In the genomic region with DNA sequence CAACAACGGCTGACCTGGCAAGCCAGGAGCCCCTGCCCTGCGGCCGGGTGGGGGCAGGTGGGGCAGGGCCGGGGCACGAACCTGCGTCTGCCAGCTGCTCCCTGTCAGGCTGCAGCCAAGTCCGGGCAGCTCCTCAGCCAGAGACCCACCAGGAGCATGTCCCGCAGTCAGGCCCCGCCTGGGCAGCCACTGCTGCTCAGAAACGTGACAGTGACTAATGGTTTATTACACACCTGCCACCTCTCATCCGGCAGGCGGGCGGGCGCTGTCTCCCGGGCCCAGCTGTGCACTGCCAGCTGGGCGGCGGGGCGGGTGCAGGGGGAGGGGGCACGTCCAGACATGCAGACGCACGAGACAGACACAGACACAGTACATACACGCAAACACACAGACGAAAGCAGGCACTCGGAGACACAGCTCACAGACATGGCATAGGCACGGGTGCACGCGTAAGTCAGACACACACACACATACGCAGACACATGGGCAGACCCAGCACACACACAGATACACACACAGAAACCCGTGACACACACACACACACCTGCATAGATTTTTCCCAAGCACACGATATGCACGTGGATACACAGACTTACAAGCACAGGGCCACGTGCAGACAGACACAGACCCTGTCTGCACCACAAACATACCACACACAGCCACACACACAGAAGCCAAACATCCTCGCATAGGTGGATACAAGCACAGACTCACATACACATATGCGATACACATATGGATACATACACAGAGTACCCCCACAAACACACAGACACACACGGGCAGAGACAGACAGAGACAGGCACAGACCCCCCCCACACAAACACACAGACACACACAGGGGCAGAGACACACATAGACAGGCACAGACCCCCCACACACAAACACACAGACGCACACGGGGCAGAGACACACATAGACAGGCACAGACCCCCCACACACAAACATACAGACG, we compare ENCODE assay signal across 10 cellular contexts.
DNase-seq lines count a peak whose midpoint lies in the region; ATAC-seq and TF ChIP-seq lines count a peak whose summit lies in the region.
"Had no signal": no experiment of that assay in that cellular context is flagged by ENCODE, and none has a peak within 500 bp of the region (broad histone marks: within the 10 kb centered on the region; RNA-seq: fewer than 3 reads in every experiment).

No MANE protein-coding gene starts in this region.

- H3K27me3 Mint-ChIP-seq in activated CD8-positive, alpha-beta T cell treated with anti-CD3 and anti-CD28 coated beads for 36 hours, result no peaks in the 10 kb centered on the region
- H3K27me3 Mint-ChIP-seq in activated CD8-positive, alpha-beta T cell treated with anti-CD3 and anti-CD28 coated beads, Interleukin-2, amount 10 ng/mL, durations not matched to agents 7 days and 5 days (ENCODE audit: low read depth), result peaks cover 8% of the 10 kb centered on the region
- H3K27me3 Mint-ChIP-seq in glutamatergic neuron (ENCODE audit: unreplicated experiment) (peaks cover 4% of the 10 kb centered on the region), type B pancreatic cell (no peaks in the 10 kb centered on the region)
- H3K27me3 Mint-ChIP-seq: activated naive CD4-positive, alpha-beta T cell treated with anti-CD3 and anti-CD28 coated beads, Interleukin-2, amount 50 U/mL, for 24 hours had no signal

- no peak for TF ChIP-seq CTCF in activated CD8-positive, alpha-beta T cell treated with anti-CD3 and anti-CD28 coated beads for 36 hours (IDR thresholded peaks at IDR 0.05)
- no peak for TF ChIP-seq CTCF in glutamatergic neuron (IDR thresholded peaks at IDR 0.05; ENCODE audit: partially characterized antibody, unreplicated experiment)
- TF ChIP-seq CTCF in type B pancreatic cell (conservative IDR thresholded peaks at IDR 0.05), result no peak
- no peak for TF ChIP-seq CTCF in vagina (IDR thresholded peaks at IDR 0.05)

- peak; percentile 37 for DNase-seq in activated CD8-positive, alpha-beta T cell treated with anti-CD3 and anti-CD28 coated beads for 36 hours
- no peak for DNase-seq in activated CD8-positive, alpha-beta T cell treated with anti-CD3 and anti-CD28 coated beads, Interleukin-2, amount 10 ng/mL, durations not matched to agents 7 days and 5 days
- DNase-seq in NCI-H69 (lab: John Stamatoyannopoulos, UW), result peak; percentile 95
- peak; percentile 67 for DNase-seq in glutamatergic neuron
- no peak for DNase-seq in type B pancreatic cell (ENCODE audit: extremely low spot score, unreplicated experiment)
- no peak for DNase-seq in vagina (ENCODE audit: extremely low spot score in 2 of 2)

- ATAC-seq in activated CD8-positive, alpha-beta T cell treated with anti-CD3 and anti-CD28 coated beads for 36 hours, result peak; percentile 53
- ATAC-seq in activated CD8-positive, alpha-beta T cell treated with anti-CD3 and anti-CD28 coated beads, Interleukin-2, amount 10 ng/mL, durations not matched to agents 7 days and 5 days, result no peak
- no peak for ATAC-seq in GM21360 (IDR thresholded peaks at IDR 0.05; ENCODE audit: unreplicated experiment)
- no peak for ATAC-seq in GM21423 (IDR thresholded peaks at IDR 0.05; ENCODE audit: unreplicated experiment)
- ATAC-seq: A549 had no signal

- H3K9me3 Mint-ChIP-seq in activated CD8-positive, alpha-beta T cell treated with anti-CD3 and anti-CD28 coated beads for 36 hours, result no peaks in the 10 kb centered on the region
- no peaks in the 10 kb centered on the region for H3K9me3 Mint-ChIP-seq in activated CD8-positive, alpha-beta T cell treated with anti-CD3 and anti-CD28 coated beads, Interleukin-2, amount 10 ng/mL, durations not matched to agents 7 days and 5 days (ENCODE audit: insufficient read depth)
- H3K9me3 Mint-ChIP-seq in glutamatergic neuron (ENCODE audit: unreplicated experiment) (peaks cover 6% of the 10 kb centered on the region), type B pancreatic cell (no peaks in the 10 kb centered on the region)
- H3K9me3 Mint-ChIP-seq: activated naive CD4-positive, alpha-beta T cell treated with anti-CD3 and anti-CD28 coated beads, Interleukin-2, amount 50 U/mL, for 24 hours had no signal

- H3K4me3 ChIP-seq in vagina, result no peak overlapping the region
- H3K4me3 ChIP-seq: A549 had no signal

- TF ChIP-seq POLR2A in vagina (IDR thresholded peaks at IDR 0.05), result no peak

- POLR2A ChIA-PET in activated CD8-positive, alpha-beta T cell treated with anti-CD3 and anti-CD28 coated beads for 36 hours (lab: Charles Lee), result no interaction called here
- POLR2A ChIA-PET in activated CD8-positive, alpha-beta T cell treated with anti-CD3 and anti-CD28 coated beads, Interleukin-2, amount 10 ng/mL, durations not matched to agents 7 days and 5 days (lab: Charles Lee), result no interaction called here

- CTCF ChIA-PET in activated CD8-positive, alpha-beta T cell treated with anti-CD3 and anti-CD28 coated beads for 36 hours (lab: Charles Lee), result no interaction called here
- CTCF ChIA-PET in activated CD8-positive, alpha-beta T cell treated with anti-CD3 and anti-CD28 coated beads, Interleukin-2, amount 10 ng/mL, durations not matched to agents 7 days and 5 days (lab: Charles Lee), result no interaction called here

- no peaks in the 10 kb centered on the region for H3K36me3 Mint-ChIP-seq in activated CD8-positive, alpha-beta T cell treated with anti-CD3 and anti-CD28 coated beads for 36 hours (ENCODE audit: low read depth)
- no peaks in the 10 kb centered on the region for H3K36me3 Mint-ChIP-seq in activated CD8-positive, alpha-beta T cell treated with anti-CD3 and anti-CD28 coated beads, Interleukin-2, amount 10 ng/mL, durations not matched to agents 7 days and 5 days (ENCODE audit: low read depth)
- peaks cover 3% of the 10 kb centered on the region for H3K36me3 Mint-ChIP-seq in glutamatergic neuron (ENCODE audit: unreplicated experiment)
- H3K36me3 Mint-ChIP-seq in type B pancreatic cell, result no peaks in the 10 kb centered on the region
- H3K36me3 Mint-ChIP-seq: activated naive CD4-positive, alpha-beta T cell treated with anti-CD3 and anti-CD28 coated beads, Interleukin-2, amount 50 U/mL, for 24 hours had no signal

- peaks cover 28% of the 10 kb centered on the region for H3K4me1 ChIP-seq in vagina

- H3K9me3 ChIP-seq in vagina, result no peaks in the 10 kb centered on the region
- H3K9me3 ChIP-seq: A549 had no signal

- intact Hi-C loops in activated CD8-positive, alpha-beta T cell treated with anti-CD3 and anti-CD28 coated beads for 36 hours (cut with micrococcal nuclease), result no loop called here
- intact Hi-C loops in vagina (cut with DNase I), result no loop called here

- H3K27ac Mint-ChIP-seq in activated CD8-positive, alpha-beta T cell treated with anti-CD3 and anti-CD28 coated beads for 36 hours, result no peak overlapping the region
- H3K27ac Mint-ChIP-seq in activated CD8-positive, alpha-beta T cell treated with anti-CD3 and anti-CD28 coated beads, Interleukin-2, amount 10 ng/mL, durations not matched to agents 7 days and 5 days, result no peak overlapping the region
- peak overlapping the region; percentile 80 for H3K27ac Mint-ChIP-seq in glutamatergic neuron (ENCODE audit: unreplicated experiment)
- peak overlapping the region; percentile 85 for H3K27ac Mint-ChIP-seq in type B pancreatic cell
- H3K27ac Mint-ChIP-seq: activated naive CD4-positive, alpha-beta T cell treated with anti-CD3 and anti-CD28 coated beads, Interleukin-2, amount 50 U/mL, for 24 hours had no signal

- H3K27me3 ChIP-seq in vagina, result no peaks in the 10 kb centered on the region

- H3K36me3 ChIP-seq in vagina, result no peaks in the 10 kb centered on the region

- no peak overlapping the region for H3K4me3 Mint-ChIP-seq in activated CD8-positive, alpha-beta T cell treated with anti-CD3 and anti-CD28 coated beads for 36 hours
- no peak overlapping the region for H3K4me3 Mint-ChIP-seq in activated CD8-positive, alpha-beta T cell treated with anti-CD3 and anti-CD28 coated beads, Interleukin-2, amount 10 ng/mL, durations not matched to agents 7 days and 5 days
- peak overlapping the region; percentile 44 for H3K4me3 Mint-ChIP-seq in glutamatergic neuron (ENCODE audit: unreplicated experiment)
- H3K4me3 Mint-ChIP-seq in type B pancreatic cell, result peak overlapping the region; percentile 49
- H3K4me3 Mint-ChIP-seq: activated naive CD4-positive, alpha-beta T cell treated with anti-CD3 and anti-CD28 coated beads, Interleukin-2, amount 50 U/mL, for 24 hours had no signal

- H3K27ac ChIP-seq in vagina, result no peak overlapping the region

- H3K4me1 Mint-ChIP-seq in activated CD8-positive, alpha-beta T cell treated with anti-CD3 and anti-CD28 coated beads for 36 hours (ENCODE audit: low read depth), result no peaks in the 10 kb centered on the region
- H3K4me1 Mint-ChIP-seq in activated CD8-positive, alpha-beta T cell treated with anti-CD3 and anti-CD28 coated beads, Interleukin-2, amount 10 ng/mL, durations not matched to agents 7 days and 5 days (ENCODE audit: low read depth), result no peaks in the 10 kb centered on the region
- peaks cover 23% of the 10 kb centered on the region for H3K4me1 Mint-ChIP-seq in glutamatergic neuron (ENCODE audit: low read depth, unreplicated experiment)
- peaks cover 43% of the 10 kb centered on the region for H3K4me1 Mint-ChIP-seq in type B pancreatic cell (ENCODE audit: unreplicated experiment)
- H3K4me1 Mint-ChIP-seq: activated naive CD4-positive, alpha-beta T cell treated with anti-CD3 and anti-CD28 coated beads, Interleukin-2, amount 50 U/mL, for 24 hours had no signal

Comparison
In these comparisons a context has a peak if more than half of its experiments do, and no peak if none do; other contexts are left out.
1. DNase-seq: peak in activated CD8-positive, alpha-beta T cell treated with anti-CD3 and anti-CD28 coated beads for 36 hours (single experiment), NCI-H69 (single experiment) and glutamatergic neuron (single experiment); none in activated CD8-positive, alpha-beta T cell treated with anti-CD3 and anti-CD28 coated beads, Interleukin-2, amount 10 ng/mL, durations not matched to agents 7 days and 5 days (single experiment), type B pancreatic cell (single experiment) and vagina (0 of 2).
2. H3K27ac Mint-ChIP-seq: peak in glutamatergic neuron (single experiment) and type B pancreatic cell (single experiment); none in activated CD8-positive, alpha-beta T cell treated with anti-CD3 and anti-CD28 coated beads for 36 hours (single experiment) and activated CD8-positive, alpha-beta T cell treated with anti-CD3 and anti-CD28 coated beads, Interleukin-2, amount 10 ng/mL, durations not matched to agents 7 days and 5 days (single experiment).
3. H3K4me3 Mint-ChIP-seq: peak in glutamatergic neuron (single experiment) and type B pancreatic cell (single experiment); none in activated CD8-positive, alpha-beta T cell treated with anti-CD3 and anti-CD28 coated beads for 36 hours (single experiment) and activated CD8-positive, alpha-beta T cell treated with anti-CD3 and anti-CD28 coated beads, Interleukin-2, amount 10 ng/mL, durations not matched to agents 7 days and 5 days (single experiment).